Comparison of ENCODE assay signal across 14 cellular contexts in genomic region chr5:16600949-16601348, GRCh38. TPM values are rescaled to one million over a fixed set of nuclear protein-coding genes. Genes with fewer than 3 reads are reported as not detected.
DNase-seq lines count a peak whose midpoint lies in the region; ATAC-seq and TF ChIP-seq lines count a peak whose summit lies in the region.
"Had no signal": no experiment of that assay in that cellular context is flagged by ENCODE, and none has a peak within 500 bp of the region (broad histone marks: within the 10 kb centered on the region; RNA-seq: fewer than 3 reads in every experiment).

No MANE protein-coding gene starts in this region.

- H3K27ac ChIP-seq in heart right ventricle = peak overlapping the region in 1 of 10 donors; percentile 25
- H3K27ac ChIP-seq: colonic mucosa had no signal

- H3K36me3 Mint-ChIP-seq in activated naive CD8-positive, alpha-beta T cell treated with anti-CD3 and anti-CD28 coated beads, Interleukin-2, amount 10 ng/mL, durations not matched to agents 7 days and 5 days = peaks cover 67% of the 10 kb centered on the region

- peaks cover 41% of the 10 kb centered on the region for H3K4me1 Mint-ChIP-seq in activated naive CD8-positive, alpha-beta T cell treated with anti-CD3 and anti-CD28 coated beads, Interleukin-2, amount 10 ng/mL, durations not matched to agents 7 days and 5 days

- peaks cover 0 to 7% (median 0%) of the 10 kb centered on the region in 11 donors for H3K9me3 ChIP-seq in heart right ventricle
- H3K9me3 ChIP-seq: colonic mucosa had no signal

- peak; percentile 10 for ATAC-seq in left ventricle myocardium superior
- no peak for ATAC-seq in heart right ventricle
- no peak for ATAC-seq in activated naive CD8-positive, alpha-beta T cell treated with anti-CD3 and anti-CD28 coated beads, Interleukin-2, amount 10 ng/mL, durations not matched to agents 7 days and 5 days (ENCODE audit: low read depth)
- ATAC-seq in GM21576 (IDR thresholded peaks at IDR 0.05; ENCODE audit: unreplicated experiment) = no peak
- ATAC-seq: activated CD4-positive, CD25-positive, alpha-beta regulatory T cell treated with anti-CD3 and anti-CD28 coated beads, Interleukin-2, amount 50 U/mL, for 24 hours had no signal

- peak overlapping the region; percentile 33 for H3K27ac Mint-ChIP-seq in activated naive CD8-positive, alpha-beta T cell treated with anti-CD3 and anti-CD28 coated beads, Interleukin-2, amount 10 ng/mL, durations not matched to agents 7 days and 5 days
- H3K27ac Mint-ChIP-seq: progenitor cell of endocrine pancreas had no signal

- TF ChIP-seq CTCF in heart right ventricle (IDR thresholded peaks at IDR 0.05) = no peak

- in situ Hi-C loops in G401 (cut with HindIII; ENCODE audit: low sequenced_read_pairs) = no loop called here

- DNase-seq in left ventricle myocardium superior (no peak), heart right ventricle (no peak), islet precursor cell (peak; percentile 31), G401 (ENCODE audit: low spot score) (no peak), NCI-H1092 treated with DMSO at 0.1 percent for 48 hours (lab: John Stamatoyannopoulos, UW) (no peak), activated gamma-delta T cell treated with Interleukin-2 at 50 U/mL for 16 hours (no peak)
- no peak for DNase-seq in activated naive CD8-positive, alpha-beta T cell treated with anti-CD3 and anti-CD28 coated beads, Interleukin-2, amount 10 ng/mL, durations not matched to agents 7 days and 5 days
- DNase-seq: mesendoderm; NCI-H187; stimulated activated CD4-positive, alpha-beta T cell treated with anti-CD3 and anti-CD28 coated beads, Interleukin-2, amount 100 ng/mL, for 24 hours had no signal

- peak overlapping the region; percentile 27 for H3K4me3 Mint-ChIP-seq in activated naive CD8-positive, alpha-beta T cell treated with anti-CD3 and anti-CD28 coated beads, Interleukin-2, amount 10 ng/mL, durations not matched to agents 7 days and 5 days

- H3K4me1 ChIP-seq in heart right ventricle = peaks cover 0 to 30% (median 23%) of the 10 kb centered on the region in 9 donors
- H3K4me1 ChIP-seq: colonic mucosa had no signal

- WGBS in heart right ventricle, 2 donors = 80 to 82% methylated on average over 5 of the region's 5 CpGs

- no peaks in the 10 kb centered on the region for H3K27me3 ChIP-seq in heart right ventricle
- H3K27me3 ChIP-seq: colonic mucosa had no signal

- POLR2A ChIA-PET in activated naive CD8-positive, alpha-beta T cell treated with anti-CD3 and anti-CD28 coated beads, Interleukin-2, amount 10 ng/mL, durations not matched to agents 7 days and 5 days (lab: Charles Lee) = no interaction called here

- no peaks in the 10 kb centered on the region for H3K9me3 Mint-ChIP-seq in activated naive CD8-positive, alpha-beta T cell treated with anti-CD3 and anti-CD28 coated beads, Interleukin-2, amount 10 ng/mL, durations not matched to agents 7 days and 5 days

- intact Hi-C loops in left ventricle myocardium superior (cut with micrococcal nuclease) (no loop called here), heart right ventricle (cut with DNase I) (no loop called here)

- no peak overlapping the region for H3K4me3 ChIP-seq in heart right ventricle
- H3K4me3 ChIP-seq: colonic mucosa had no signal

- peaks cover 0 to 3% (median 0%) of the 10 kb centered on the region in 9 donors for H3K36me3 ChIP-seq in heart right ventricle
- H3K36me3 ChIP-seq: colonic mucosa had no signal

- H3K27me3 Mint-ChIP-seq in activated naive CD8-positive, alpha-beta T cell treated with anti-CD3 and anti-CD28 coated beads, Interleukin-2, amount 10 ng/mL, durations not matched to agents 7 days and 5 days = no peaks in the 10 kb centered on the region

RNA-seq across cellular contexts. Expression of gene RETREG1, which starts 15.8 kb away (rescaled TPM):
- total RNA-seq in left ventricle myocardium superior = 202 TPM
- 100 to 1,000 TPM; 156 to 337 (median 216) TPM for total RNA-seq in heart right ventricle
- 100 to 1,000 TPM in 1 of 2 donors, 10 to 100 TPM in 1; 14.6 to 253 TPM for polyA plus RNA-seq in heart right ventricle
- total RNA-seq in activated naive CD8-positive, alpha-beta T cell treated with anti-CD3 and anti-CD28 coated beads, Interleukin-2, amount 10 ng/mL, durations not matched to agents 7 days and 5 days = 10 to 100 TPM; 50.9 to 59.8 TPM
- total RNA-seq in G401 (2014; rRNA removed; shearing (Covaris generic)) = not detected in 2 replicates

Comparison
In these comparisons a context has a peak if more than half of its experiments do, and no peak if none do; other contexts are left out.
1. RNA of gene RETREG1, which starts 15.8 kb away (total RNA-seq): 156 to 337 TPM in heart right ventricle, 202 TPM in left ventricle myocardium superior (single experiment) and 50.9 to 59.8 TPM in activated naive CD8-positive, alpha-beta T cell treated with anti-CD3 and anti-CD28 coated beads, Interleukin-2, amount 10 ng/mL, durations not matched to agents 7 days and 5 days; not detected in G401; every median in the first group is over 10 times any median in the second.